ENCODE assay signal across 8 cellular contexts in the genomic region with DNA sequence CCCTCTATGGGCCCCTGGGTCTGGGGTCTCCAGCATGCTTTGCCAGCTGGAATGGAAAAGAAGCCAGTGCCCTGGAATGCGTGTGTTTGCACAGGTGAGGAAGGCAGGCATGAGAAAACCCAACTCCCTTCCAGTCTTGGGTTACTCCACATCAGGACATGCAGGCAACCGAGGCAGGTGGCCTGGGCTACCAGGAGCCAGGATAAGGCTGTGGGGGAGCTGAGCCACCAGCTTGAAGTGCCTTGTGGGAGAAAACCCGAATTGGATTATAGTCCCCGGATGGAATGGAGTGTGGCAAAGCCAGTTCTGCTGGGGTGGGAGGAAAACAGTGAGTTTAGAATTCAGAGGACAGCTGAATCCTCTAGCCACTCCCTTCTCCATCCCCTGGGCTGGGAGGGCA. TPM values are rescaled to one million over a fixed set of nuclear protein-coding genes. Genes with fewer than 3 reads are reported as not detected.
DNase-seq lines count a peak whose midpoint lies in the region; ATAC-seq, FAIRE-seq and TF ChIP-seq lines count a peak whose summit lies in the region.

No MANE protein-coding gene starts in this region.

- POLR2A ChIA-PET in A673 (lab: Charles Lee; ENCODE audit: low non-redundant PET): no interaction called here
- POLR2A ChIA-PET in activated naive CD8-positive, alpha-beta T cell treated with anti-CD3 and anti-CD28 coated beads, Interleukin-2, amount 10 ng/mL, durations not matched to agents 7 days and 5 days (lab: Charles Lee): no interaction called here

- H3K79me2 ChIP-seq in GM23248 (ENCODE audit: insufficient read depth) (no peaks in the 10 kb centered on the region), keratinocyte (ENCODE audit: control insufficient read depth, insufficient read depth, low read length) (no peaks in the 10 kb centered on the region), smooth muscle cell (ENCODE audit: low read depth) (no peaks in the 10 kb centered on the region)

- H3K27me3 ChIP-seq in A673 (replicated peaks; ENCODE audit: insufficient read depth, low read depth, low read length, poor library complexity): no peaks in the 10 kb centered on the region
- peaks cover 32% of the 10 kb centered on the region for H3K27me3 ChIP-seq in GM23248 (replicated peaks; ENCODE audit: insufficient read depth)
- H3K27me3 ChIP-seq in keratinocyte (ENCODE audit: control insufficient read depth, extremely low read depth, insufficient read depth, low read length): peaks cover 78% of the 10 kb centered on the region
- H3K27me3 ChIP-seq in smooth muscle cell (ENCODE audit: low read depth): peaks cover 9% of the 10 kb centered on the region

- H3K9me3 Mint-ChIP-seq in activated naive CD8-positive, alpha-beta T cell treated with anti-CD3 and anti-CD28 coated beads, Interleukin-2, amount 10 ng/mL, durations not matched to agents 7 days and 5 days: no peaks in the 10 kb centered on the region

- H3F3A ChIP-seq in GM23248 (ENCODE audit: insufficient read depth) (no peaks in the 10 kb centered on the region), smooth muscle cell (ENCODE audit: low read depth) (no peaks in the 10 kb centered on the region)

- TF ChIP-seq CTCF in A673 (conservative IDR thresholded peaks at IDR 0.05; ENCODE audit: low read depth, low read length): no peak
- no peak for TF ChIP-seq CTCF in keratinocyte (optimal IDR thresholded peaks at IDR 0.05 in 1 of 3, IDR thresholded peaks at IDR 0.05 in 1 of 3, conservative IDR thresholded peaks at IDR 0.05 in 1 of 3; ENCODE audit: extremely low read depth in 1 of 3, insufficient read depth in 2 of 3, low read length in 3 of 3)
- no peak for TF ChIP-seq CTCF in smooth muscle cell (IDR thresholded peaks at IDR 0.05; ENCODE audit: borderline replicate concordance, insufficient read depth, poor library complexity, severe bottlenecking)

- dilution Hi-C loops in keratinocyte (cut with MboI; ENCODE audit: extremely low pct_ligation_motif_present, low sequenced_read_pairs): no loop called here

- no peaks in the 10 kb centered on the region for H3K9me3 ChIP-seq in A673 (ENCODE audit: low read depth, low read length, poor library complexity, severe bottlenecking)
- no peaks in the 10 kb centered on the region for H3K9me3 ChIP-seq in GM23248 (ENCODE audit: low read depth)
- H3K9me3 ChIP-seq in keratinocyte (ENCODE audit: control insufficient read depth, low read depth, low read length): no peaks in the 10 kb centered on the region
- no peaks in the 10 kb centered on the region for H3K9me3 ChIP-seq in smooth muscle cell (replicated peaks; ENCODE audit: low read depth)

- ATAC-seq in activated naive CD8-positive, alpha-beta T cell treated with anti-CD3 and anti-CD28 coated beads, Interleukin-2, amount 10 ng/mL, durations not matched to agents 7 days and 5 days (ENCODE audit: low read depth): peak; percentile 48
- no peak for ATAC-seq in GM19035 (IDR thresholded peaks at IDR 0.05; ENCODE audit: unreplicated experiment)

- CTCF ChIA-PET in A673 (lab: Charles Lee): no interaction called here

- FAIRE-seq in keratinocyte (lab: Jason Lieb, UNC): no peak

- no peak overlapping the region for H3K4me3 Mint-ChIP-seq in activated naive CD8-positive, alpha-beta T cell treated with anti-CD3 and anti-CD28 coated beads, Interleukin-2, amount 10 ng/mL, durations not matched to agents 7 days and 5 days

- H3K4me1 ChIP-seq in A673 (ENCODE audit: insufficient read depth, low read length, poor library complexity, severe bottlenecking) (peaks cover 21% of the 10 kb centered on the region), GM23248 (ENCODE audit: insufficient read depth) (no peaks in the 10 kb centered on the region), keratinocyte (ENCODE audit: control insufficient read depth, extremely low read depth, insufficient read depth, low read length) (no peaks in the 10 kb centered on the region), smooth muscle cell (ENCODE audit: low read depth) (peaks cover 25% of the 10 kb centered on the region)

- in situ Hi-C loops in GM23248 (cut with MboI): no loop called here

- DNase-seq in A673 (ENCODE audit: low spot score) (peak; percentile 78), GM23248 (peak; percentile 53), NCI-H2171 (lab: John Stamatoyannopoulos, UW) (peak; percentile 86), keratinocyte (ENCODE audit: low read depth, low spot score) (peak; percentile 50), smooth muscle cell (lab: John Stamatoyannopoulos, UW; ENCODE audit: unreplicated experiment) (no peak)
- DNase-seq in activated naive CD8-positive, alpha-beta T cell treated with anti-CD3 and anti-CD28 coated beads, Interleukin-2, amount 10 ng/mL, durations not matched to agents 7 days and 5 days: no peak
- DNase-seq in activated CD4-positive, alpha-beta T cell treated with anti-CD3 and anti-CD28 coated beads for 1 hour: no peak

- WGBS in GM23248 (ENCODE audit: low coverage in 1 of 2, low lambda C conversion rate in 2 of 2, missing lambda C conversion rate in 2 of 2), 2 experiments: 23 to 28% methylated on average over 4 of the region's 4 CpGs
- WGBS in smooth muscle cell (ENCODE audit: low lambda C conversion rate): 5% methylated on average over 4 of the region's 4 CpGs

- H3K9me1 ChIP-seq in keratinocyte (ENCODE audit: control insufficient read depth, extremely low read depth, insufficient read depth, low read length): no peaks in the 10 kb centered on the region

- no TSS peak for BruUV-seq in A673 (replicated peaks; lab: Mats Ljungman, UMichigan)

- no peak overlapping the region for H3K27ac ChIP-seq in A673 (ENCODE audit: low read depth, low read length, poor library complexity, severe bottlenecking)
- no peak overlapping the region for H3K27ac ChIP-seq in GM23248
- H3K27ac ChIP-seq in keratinocyte (ENCODE audit: control insufficient read depth, insufficient read depth, low read length): no peak overlapping the region
- H3K27ac ChIP-seq in smooth muscle cell (ENCODE audit: low read depth): no peak overlapping the region

- no peak overlapping the region for H3K27ac Mint-ChIP-seq in activated naive CD8-positive, alpha-beta T cell treated with anti-CD3 and anti-CD28 coated beads, Interleukin-2, amount 10 ng/mL, durations not matched to agents 7 days and 5 days

- H3K36me3 ChIP-seq in A673 (ENCODE audit: insufficient read depth, low read length, poor library complexity, severe bottlenecking): no peaks in the 10 kb centered on the region
- no peaks in the 10 kb centered on the region for H3K36me3 ChIP-seq in GM23248 (ENCODE audit: low read depth)
- H3K36me3 ChIP-seq in keratinocyte (ENCODE audit: control insufficient read depth in 2 of 2, extremely low read depth in 1 of 2, insufficient read depth in 2 of 2, low read length in 2 of 2): no peaks in the 10 kb centered on the region
- H3K36me3 ChIP-seq in smooth muscle cell (ENCODE audit: low read depth): no peaks in the 10 kb centered on the region

- no peak overlapping the region for H3K4me2 ChIP-seq in GM23248 (ENCODE audit: unreplicated experiment)
- H3K4me2 ChIP-seq in keratinocyte (ENCODE audit: control insufficient read depth, extremely low read depth, insufficient read depth, low read depth, low read length): no peak overlapping the region
- no peak overlapping the region for H3K4me2 ChIP-seq in smooth muscle cell

- no peaks in the 10 kb centered on the region for H4K20me1 ChIP-seq in GM23248 (ENCODE audit: insufficient read depth)
- no peaks in the 10 kb centered on the region for H4K20me1 ChIP-seq in keratinocyte (ENCODE audit: control insufficient read depth, extremely low read depth, insufficient read depth, low read length)
- H4K20me1 ChIP-seq in smooth muscle cell (ENCODE audit: low read depth): no peaks in the 10 kb centered on the region

- no peak overlapping the region for H2AFZ ChIP-seq in GM23248
- no peak overlapping the region for H2AFZ ChIP-seq in keratinocyte (ENCODE audit: control insufficient read depth, low read length)
- H2AFZ ChIP-seq in smooth muscle cell (ENCODE audit: low read depth): no peak overlapping the region

- peaks cover 8% of the 10 kb centered on the region for H3K4me1 Mint-ChIP-seq in activated naive CD8-positive, alpha-beta T cell treated with anti-CD3 and anti-CD28 coated beads, Interleukin-2, amount 10 ng/mL, durations not matched to agents 7 days and 5 days

- intact Hi-C loops in A673 (cut with micrococcal nuclease; ENCODE audit: unreplicated experiment): no loop called here

- H3K4me3 ChIP-seq in A673 (ENCODE audit: low read depth, low read length, poor library complexity, severe bottlenecking) (no peak overlapping the region), GM23248 (no peak overlapping the region), keratinocyte (ENCODE audit: control insufficient read depth in 2 of 3, extremely low read depth in 1 of 3, insufficient read depth in 2 of 3, low read depth in 1 of 3, low read length in 3 of 3) (no peak overlapping the region), smooth muscle cell (no peak overlapping the region)

- no peaks in the 10 kb centered on the region for H3K36me3 Mint-ChIP-seq in activated naive CD8-positive, alpha-beta T cell treated with anti-CD3 and anti-CD28 coated beads, Interleukin-2, amount 10 ng/mL, durations not matched to agents 7 days and 5 days

- peaks cover 93% of the 10 kb centered on the region for H3K27me3 Mint-ChIP-seq in activated naive CD8-positive, alpha-beta T cell treated with anti-CD3 and anti-CD28 coated beads, Interleukin-2, amount 10 ng/mL, durations not matched to agents 7 days and 5 days

- no peak overlapping the region for H3K9ac ChIP-seq in GM23248
- H3K9ac ChIP-seq in keratinocyte (ENCODE audit: control insufficient read depth, extremely low read depth, insufficient read depth, low read length): no peak overlapping the region
- no peak overlapping the region for H3K9ac ChIP-seq in smooth muscle cell (ENCODE audit: low read depth)

- no peaks in the 10 kb centered on the region for H3K9me2 ChIP-seq in GM23248 (ENCODE audit: insufficient read depth)

RNA-seq across cellular contexts. Expression of a gene that starts 7.2 kb away (rescaled TPM):
- total RNA-seq in A673 (2021) (1.6 and 3.5 TPM in 2 replicates), smooth muscle cell (0.09 and 0.90 TPM in 2 replicates)
- total RNA-seq in GM23248 (2014; rRNA removed; shearing (Covaris generic)): not detected in 2 replicates
- polyA plus RNA-seq in GM23248 (2016; fragmentation: Nextera tagmentation; extraction: Ambion mirVana) (not detected in 2 replicates), keratinocyte (0.31 to 0.41 TPM (median 0.37 TPM) in 3 replicates), smooth muscle cell (0.16 and 0.72 TPM in 2 replicates)
- under 1 TPM in 1 of 2 experiments, not detected in 1; 0.11 TPM for total RNA-seq in activated naive CD8-positive, alpha-beta T cell treated with anti-CD3 and anti-CD28 coated beads, Interleukin-2, amount 10 ng/mL, durations not matched to agents 7 days and 5 days
- polyA plus RNA-seq in keratinocyte (2011; ENCODE audit: low read depth): 0.56 TPM
- polyA plus RNA-seq in keratinocyte (2011; cell fraction: cytosol; rRNA removed): 0.15 and 0.23 TPM in 2 replicates
- 2.5 and 4.5 TPM in 2 replicates for polyA plus RNA-seq in keratinocyte (2011; cell fraction: nucleus; rRNA removed)
- 0.75 and 0.77 TPM in 2 replicates for polyA plus RNA-seq in keratinocyte (2012; ENCODE audit: low replicate concordance)
- 0.10 to 0.33 TPM (median 0.16 TPM) in 3 replicates for polyA minus RNA-seq in keratinocyte
- 1.3 TPM for polyA minus RNA-seq in keratinocyte (2011; cell fraction: cytosol; rRNA and poly(A)+ RNA removed)
- 0.23 and 0.95 TPM in 2 replicates for polyA minus RNA-seq in keratinocyte (2011; cell fraction: nucleus; rRNA and poly(A)+ RNA removed)

Comparison
In these comparisons a context has a peak if more than half of its experiments do, and no peak if none do; other contexts are left out.
1. DNase-seq: peak in A673 (single experiment), GM23248 (single experiment), NCI-H2171 (single experiment) and keratinocyte (single experiment); none in activated naive CD8-positive, alpha-beta T cell treated with anti-CD3 and anti-CD28 coated beads, Interleukin-2, amount 10 ng/mL, durations not matched to agents 7 days and 5 days (single experiment), smooth muscle cell (single experiment) and activated CD4-positive, alpha-beta T cell treated with anti-CD3 and anti-CD28 coated beads for 1 hour (single experiment).